Comparison of ENCODE assay signal across 1 cellular context in the genomic region with DNA sequence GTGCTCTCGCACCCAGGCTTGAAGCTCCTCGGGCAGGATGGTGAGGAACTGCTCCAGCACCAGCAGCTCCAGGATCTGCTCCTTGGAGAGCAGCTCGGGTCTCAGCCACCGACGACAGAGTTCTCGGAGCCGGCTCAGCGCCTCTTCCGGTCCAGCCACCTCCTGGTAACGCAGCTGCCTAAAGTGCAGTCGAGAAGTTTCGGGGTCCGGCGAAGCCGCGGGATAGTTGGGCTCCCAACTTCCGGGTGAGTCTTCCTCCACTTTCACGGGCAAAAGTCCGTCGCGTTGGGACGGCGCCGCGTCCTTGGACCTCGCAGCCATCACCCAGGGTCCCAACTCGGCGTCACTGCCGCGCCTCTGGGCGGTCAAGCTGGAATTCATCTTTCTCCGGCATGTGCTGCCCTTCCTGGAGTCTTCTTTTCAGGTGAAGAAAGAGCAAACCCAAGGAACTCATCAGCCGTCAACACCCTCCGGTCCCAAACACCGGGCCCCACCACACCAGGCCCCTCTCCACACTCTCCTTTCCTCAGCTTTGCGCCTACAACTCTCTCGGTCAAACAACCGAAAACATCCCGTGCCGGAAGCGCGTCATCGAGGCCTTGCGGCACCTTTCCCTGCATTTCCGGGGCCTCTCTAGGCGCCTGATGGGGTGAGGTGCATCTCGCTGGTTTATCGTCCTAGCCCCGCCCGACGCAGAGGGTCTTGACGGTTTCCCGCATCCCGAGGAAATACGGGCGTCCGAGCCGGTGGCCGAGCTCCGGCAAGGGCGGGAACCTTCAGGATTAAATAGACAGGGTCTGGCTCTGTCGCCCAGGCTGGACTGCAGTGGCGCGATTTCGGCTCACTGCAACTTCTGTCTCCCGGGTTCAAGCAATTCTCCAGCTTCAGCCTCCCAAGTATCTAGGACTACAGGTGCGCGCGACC.
TF ChIP-seq lines count a peak whose summit lies in the region.

Gene ZNF394 (minus strand): TSS at position 569 of the 924 bp plus-strand sequence. CDS start 188 bp downstream, at position 381.

TF ChIP-seq in HepG2, 621 proteins besides CTCF, POLR2A, EP300 and RAD21 (continued from another document and continues in another):
- peak; percentile 55; the same call in 1 of the 2 replicates for TF ChIP-seq PRDM10 (CRISPR knock-in tag; IDR thresholded peaks at IDR 0.05; ENCODE audit: low read depth)
- TF ChIP-seq ZNF337 (CRISPR knock-in tag; IDR thresholded peaks at IDR 0.05; ENCODE audit: borderline replicate concordance, low read depth): peak; percentile 67
- TF ChIP-seq ZBTB7B (CRISPR knock-in tag; IDR thresholded peaks at IDR 0.05): peak; percentile 55
- TF ChIP-seq NR2F2 (IDR thresholded peaks at IDR 0.05; ENCODE audit: borderline replicate concordance, low read depth): no peak; the same call in 1 of the 2 replicates
- TF ChIP-seq XBP1 (CRISPR knock-in tag; IDR thresholded peaks at IDR 0.05): no peak
- TF ChIP-seq, protein P1, sequence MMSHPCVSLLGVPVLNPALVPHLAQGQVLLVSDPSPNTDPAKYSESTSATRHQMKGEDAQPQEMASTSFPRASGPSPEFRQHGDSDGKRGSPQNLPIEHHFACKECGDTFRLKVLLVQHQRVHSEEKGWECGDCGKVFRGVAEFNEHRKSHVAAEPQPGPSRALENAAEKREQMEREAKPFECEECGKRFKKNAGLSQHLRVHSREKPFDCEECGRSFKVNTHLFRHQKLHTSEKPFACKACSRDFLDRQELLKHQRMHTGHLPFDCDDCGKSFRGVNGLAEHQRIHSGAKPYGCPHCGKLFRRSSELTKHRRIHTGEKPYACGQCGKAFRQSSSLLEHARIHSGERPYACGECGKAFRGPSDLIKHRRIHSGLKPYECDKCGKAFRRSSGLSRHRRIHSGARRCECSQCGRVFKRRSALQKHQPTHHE (CRISPR knock-in tag; IDR thresholded peaks at IDR 0.05; ENCODE audit: borderline replicate concordance): no peak
- TF ChIP-seq ERF (CRISPR knock-in tag; IDR thresholded peaks at IDR 0.05): peak; percentile 33; the same call in 1 of the 2 replicates
- TF ChIP-seq TCF7L2 (IDR thresholded peaks at IDR 0.05; ENCODE audit: low read depth, low read length): no peak
- TF ChIP-seq, protein P2, sequence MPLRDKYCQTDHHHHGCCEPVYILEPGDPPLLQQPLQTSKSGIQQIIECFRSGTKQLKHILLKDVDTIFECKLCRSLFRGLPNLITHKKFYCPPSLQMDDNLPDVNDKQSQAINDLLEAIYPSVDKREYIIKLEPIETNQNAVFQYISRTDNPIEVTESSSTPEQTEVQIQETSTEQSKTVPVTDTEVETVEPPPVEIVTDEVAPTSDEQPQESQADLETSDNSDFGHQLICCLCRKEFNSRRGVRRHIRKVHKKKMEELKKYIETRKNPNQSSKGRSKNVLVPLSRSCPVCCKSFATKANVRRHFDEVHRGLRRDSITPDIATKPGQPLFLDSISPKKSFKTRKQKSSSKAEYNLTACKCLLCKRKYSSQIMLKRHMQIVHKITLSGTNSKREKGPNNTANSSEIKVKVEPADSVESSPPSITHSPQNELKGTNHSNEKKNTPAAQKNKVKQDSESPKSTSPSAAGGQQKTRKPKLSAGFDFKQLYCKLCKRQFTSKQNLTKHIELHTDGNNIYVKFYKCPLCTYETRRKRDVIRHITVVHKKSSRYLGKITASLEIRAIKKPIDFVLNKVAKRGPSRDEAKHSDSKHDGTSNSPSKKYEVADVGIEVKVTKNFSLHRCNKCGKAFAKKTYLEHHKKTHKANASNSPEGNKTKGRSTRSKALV (CRISPR knock-in tag; IDR thresholded peaks at IDR 0.05): 0 out of 2 replicates have a peak, but pooled peaks have one; percentile 57
- 0 out of 2 replicates have a peak, but pooled peaks have one; percentile 69 for TF ChIP-seq SNAI1 (CRISPR knock-in tag; IDR thresholded peaks at IDR 0.05; ENCODE audit: borderline replicate concordance)
- no peak for TF ChIP-seq CBX2 (IDR thresholded peaks at IDR 0.05; ENCODE audit: low read depth, low read length)
- no peak for TF ChIP-seq CBX2 (CRISPR knock-in tag; IDR thresholded peaks at IDR 0.05; ENCODE audit: low read depth)
- no peak for TF ChIP-seq ZBTB8A (CRISPR knock-in tag; IDR thresholded peaks at IDR 0.05; ENCODE audit: borderline replicate concordance, low read depth)
- TF ChIP-seq ONECUT2 (CRISPR knock-in tag; IDR thresholded peaks at IDR 0.05): no peak
- no peak; the same call in 1 of the 2 replicates for TF ChIP-seq DR1 (CRISPR knock-in tag; IDR thresholded peaks at IDR 0.05)
- no peak for TF ChIP-seq ZNF205 (CRISPR knock-in tag; IDR thresholded peaks at IDR 0.05)
- TF ChIP-seq TBX3 (IDR thresholded peaks at IDR 0.05; ENCODE audit: borderline replicate concordance): peak; percentile 58; the same call in 1 of the 2 replicates
- no peak for TF ChIP-seq U2AF2 (IDR thresholded peaks at IDR 0.05; ENCODE audit: low read depth, low read length)
- no peak for TF ChIP-seq PLSCR1 (CRISPR knock-in tag; IDR thresholded peaks at IDR 0.05; ENCODE audit: borderline replicate concordance)
- no peak; the same call in 1 of the 2 replicates for TF ChIP-seq ZNF281 (CRISPR knock-in tag; IDR thresholded peaks at IDR 0.05; ENCODE audit: borderline replicate concordance)
- TF ChIP-seq ZNF775 (CRISPR knock-in tag; IDR thresholded peaks at IDR 0.05; ENCODE audit: borderline replicate concordance): no peak
- TF ChIP-seq ZNF335 (CRISPR knock-in tag; IDR thresholded peaks at IDR 0.05): peak; percentile 88
- no peak for TF ChIP-seq HOXA7 (CRISPR knock-in tag; IDR thresholded peaks at IDR 0.05)
- TF ChIP-seq MAF1 (CRISPR knock-in tag; IDR thresholded peaks at IDR 0.05; ENCODE audit: borderline replicate concordance): no peak
- no peak for TF ChIP-seq SOX13 (IDR thresholded peaks at IDR 0.05)
- TF ChIP-seq SOX13 (CRISPR knock-in tag; conservative IDR thresholded peaks at IDR 0.05 in 1 of 2, IDR thresholded peaks at IDR 0.05 in 1 of 2): 0 out of 4 replicates have a peak, but pooled peaks of 1 of the 2 experiments have one; percentile 22
- TF ChIP-seq GZF1 (CRISPR knock-in tag; IDR thresholded peaks at IDR 0.05): peak; percentile 85
- TF ChIP-seq TBL1XR1 (IDR thresholded peaks at IDR 0.05; ENCODE audit: borderline replicate concordance, low read length, partially characterized antibody): no peak
- no peak for TF ChIP-seq IRX3 (CRISPR knock-in tag; IDR thresholded peaks at IDR 0.05; ENCODE audit: borderline replicate concordance, low read depth)
- TF ChIP-seq ZSCAN20 (CRISPR knock-in tag; IDR thresholded peaks at IDR 0.05; ENCODE audit: borderline replicate concordance): no peak
- TF ChIP-seq, protein P3, sequence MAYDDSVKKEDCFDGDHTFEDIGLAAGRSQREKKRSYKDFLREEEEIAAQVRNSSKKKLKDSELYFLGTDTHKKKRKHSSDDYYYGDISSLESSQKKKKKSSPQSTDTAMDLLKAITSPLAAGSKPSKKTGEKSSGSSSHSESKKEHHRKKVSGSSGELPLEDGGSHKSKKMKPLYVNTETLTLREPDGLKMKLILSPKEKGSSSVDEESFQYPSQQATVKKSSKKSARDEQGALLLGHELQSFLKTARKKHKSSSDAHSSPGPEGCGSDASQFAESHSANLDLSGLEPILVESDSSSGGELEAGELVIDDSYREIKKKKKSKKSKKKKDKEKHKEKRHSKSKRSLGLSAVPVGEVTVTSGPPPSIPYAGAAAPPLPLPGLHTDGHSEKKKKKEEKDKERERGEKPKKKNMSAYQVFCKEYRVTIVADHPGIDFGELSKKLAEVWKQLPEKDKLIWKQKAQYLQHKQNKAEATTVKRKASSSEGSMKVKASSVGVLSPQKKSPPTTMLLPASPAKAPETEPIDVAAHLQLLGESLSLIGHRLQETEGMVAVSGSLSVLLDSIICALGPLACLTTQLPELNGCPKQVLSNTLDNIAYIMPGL (CRISPR knock-in tag; IDR thresholded peaks at IDR 0.05; ENCODE audit: borderline replicate concordance in 1 of 2, low read depth in 1 of 2): peak; percentile 85 to 88
- TF ChIP-seq REXO4 (CRISPR knock-in tag; IDR thresholded peaks at IDR 0.05; ENCODE audit: borderline replicate concordance): no peak
- TF ChIP-seq, protein P4, sequence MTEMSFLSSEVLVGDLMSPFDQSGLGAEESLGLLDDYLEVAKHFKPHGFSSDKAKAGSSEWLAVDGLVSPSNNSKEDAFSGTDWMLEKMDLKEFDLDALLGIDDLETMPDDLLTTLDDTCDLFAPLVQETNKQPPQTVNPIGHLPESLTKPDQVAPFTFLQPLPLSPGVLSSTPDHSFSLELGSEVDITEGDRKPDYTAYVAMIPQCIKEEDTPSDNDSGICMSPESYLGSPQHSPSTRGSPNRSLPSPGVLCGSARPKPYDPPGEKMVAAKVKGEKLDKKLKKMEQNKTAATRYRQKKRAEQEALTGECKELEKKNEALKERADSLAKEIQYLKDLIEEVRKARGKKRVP (CRISPR knock-in tag; IDR thresholded peaks at IDR 0.05): peak in 1 of 2 experiments; percentile 29; a peak in 1 of 4 replicates
- TF ChIP-seq PAF1 (CRISPR knock-in tag; IDR thresholded peaks at IDR 0.05): no peak
- TF ChIP-seq KLF15 (CRISPR knock-in tag; IDR thresholded peaks at IDR 0.05; ENCODE audit: borderline replicate concordance): no peak; the same call in 1 of the 2 replicates
- no peak for TF ChIP-seq PHB2 (IDR thresholded peaks at IDR 0.05; ENCODE audit: partially characterized antibody)
- TF ChIP-seq KLF6 (CRISPR knock-in tag; IDR thresholded peaks at IDR 0.05): no peak
- TF ChIP-seq ZSCAN5A (CRISPR knock-in tag; IDR thresholded peaks at IDR 0.05; ENCODE audit: borderline replicate concordance): no peak; the same call in 1 of the 2 replicates
- TF ChIP-seq, protein P5, sequence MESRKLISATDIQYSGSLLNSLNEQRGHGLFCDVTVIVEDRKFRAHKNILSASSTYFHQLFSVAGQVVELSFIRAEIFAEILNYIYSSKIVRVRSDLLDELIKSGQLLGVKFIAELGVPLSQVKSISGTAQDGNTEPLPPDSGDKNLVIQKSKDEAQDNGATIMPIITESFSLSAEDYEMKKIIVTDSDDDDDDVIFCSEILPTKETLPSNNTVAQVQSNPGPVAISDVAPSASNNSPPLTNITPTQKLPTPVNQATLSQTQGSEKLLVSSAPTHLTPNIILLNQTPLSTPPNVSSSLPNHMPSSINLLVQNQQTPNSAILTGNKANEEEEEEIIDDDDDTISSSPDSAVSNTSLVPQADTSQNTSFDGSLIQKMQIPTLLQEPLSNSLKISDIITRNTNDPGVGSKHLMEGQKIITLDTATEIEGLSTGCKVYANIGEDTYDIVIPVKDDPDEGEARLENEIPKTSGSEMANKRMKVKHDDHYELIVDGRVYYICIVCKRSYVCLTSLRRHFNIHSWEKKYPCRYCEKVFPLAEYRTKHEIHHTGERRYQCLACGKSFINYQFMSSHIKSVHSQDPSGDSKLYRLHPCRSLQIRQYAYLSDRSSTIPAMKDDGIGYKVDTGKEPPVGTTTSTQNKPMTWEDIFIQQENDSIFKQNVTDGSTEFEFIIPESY (CRISPR knock-in tag; IDR thresholded peaks at IDR 0.05): no peak
- TF ChIP-seq ZNF282 (IDR thresholded peaks at IDR 0.05; ENCODE audit: partially characterized antibody): no peak
